ENCODE assay signal across 8 cellular contexts in the genomic region with DNA sequence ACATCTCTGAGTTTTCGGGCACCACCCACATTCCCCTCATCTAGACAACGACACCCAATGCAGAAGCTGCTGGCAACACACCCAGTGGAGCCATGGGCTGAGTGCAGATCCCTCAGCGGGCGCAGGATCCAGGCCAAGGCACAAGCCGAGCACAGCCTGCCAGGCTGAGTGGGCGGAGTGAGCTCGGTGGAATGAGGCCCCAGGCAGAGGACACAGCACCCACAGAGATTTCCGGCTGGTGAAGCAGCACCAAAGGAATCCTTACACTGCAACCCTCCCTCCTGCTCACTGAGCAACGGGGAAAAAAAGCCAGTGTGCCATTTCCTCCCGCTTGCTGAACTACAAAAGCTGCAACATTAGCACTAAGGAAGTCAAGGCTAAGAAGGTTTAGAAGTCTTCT. TPM values are rescaled to one million over a fixed set of nuclear protein-coding genes. Genes with fewer than 3 reads are reported as not detected.
DNase-seq lines count a peak whose midpoint lies in the region; ATAC-seq lines count a peak whose summit lies in the region.

No MANE protein-coding gene starts in this region.

- peak overlapping the region; percentile 13 to 74 (median 50) for H3K4me3 Mint-ChIP-seq in naive thymus-derived CD8-positive, alpha-beta T cell

- peak overlapping the region in 3 of 10 donors; percentile 53 to 92 (median 87) for H3K27ac Mint-ChIP-seq in naive thymus-derived CD8-positive, alpha-beta T cell

- peak; percentile 93 to 96 for ATAC-seq in naive thymus-derived CD8-positive, alpha-beta T cell

- H3K27me3 Mint-ChIP-seq in naive thymus-derived CD8-positive, alpha-beta T cell = no peaks in the 10 kb centered on the region

- DNase-seq in GM04504 (ENCODE audit: low read depth) = peak; percentile 51
- peak; percentile 9 for DNase-seq in activated CD4-positive, CD25-positive, alpha-beta regulatory T cell treated with anti-CD3 and anti-CD28 coated beads, Interleukin-2, amount 50 U/mL, for 16 hours (ENCODE audit: low read depth, low spot score)
- peak; percentile 36 for DNase-seq in cerebellum (ENCODE audit: low spot score)
- peak in 9 of 10 donors; percentile 10 to 66 (median 39) for DNase-seq in naive thymus-derived CD8-positive, alpha-beta T cell
- peak; percentile 47 for DNase-seq in ureter (ENCODE audit: low spot score)
- no peak for DNase-seq in GOT3 (lab: John Stamatoyannopoulos, UW)
- DNase-seq in NOMO-1 treated with DMSO at 0.1 percent for 48 hours (lab: John Stamatoyannopoulos, UW; ENCODE audit: unreplicated experiment) = no peak
- DNase-seq in HuH-7 (ENCODE audit: low spot score) = no peak

- peaks cover 9 to 26% (median 11%) of the 10 kb centered on the region in 3 donors for H3K36me3 Mint-ChIP-seq in naive thymus-derived CD8-positive, alpha-beta T cell

- POLR2A ChIA-PET in naive thymus-derived CD8-positive, alpha-beta T cell (lab: Charles Lee) = interaction anchor here (0.7 to 2.4 kb wide), 7 partner anchors 9 to 286 kb away, joined by 3 to 12 read pairs (median 5); a partner anchor contains a TSS

- peaks cover 8 to 27% (median 16%) of the 10 kb centered on the region in 4 donors for H3K4me1 Mint-ChIP-seq in naive thymus-derived CD8-positive, alpha-beta T cell

- H3K9me3 Mint-ChIP-seq in naive thymus-derived CD8-positive, alpha-beta T cell = peaks cover 0 to 25% (median 12%) of the 10 kb centered on the region in 9 donors

RNA-seq across cellular contexts. Expression of a gene that starts 34.2 kb away (rescaled TPM):
- 15.1 TPM for total RNA-seq in cerebellum
- 10 to 100 TPM; 17.7 to 22.8 TPM for total RNA-seq in naive thymus-derived CD8-positive, alpha-beta T cell
- polyA plus RNA-seq in naive thymus-derived CD8-positive, alpha-beta T cell = 10 to 100 TPM; 15.1 to 16.3 (median 15.7) TPM
- total RNA-seq in ureter = 16.7 TPM

Comparison
In these comparisons a context has a peak if more than half of its experiments do, and no peak if none do; other contexts are left out.
1. DNase-seq: peak in GM04504 (single experiment), activated CD4-positive, CD25-positive, alpha-beta regulatory T cell treated with anti-CD3 and anti-CD28 coated beads, Interleukin-2, amount 50 U/mL, for 16 hours (single experiment), cerebellum (single experiment), naive thymus-derived CD8-positive, alpha-beta T cell (9 of 10) and ureter (single experiment); none in GOT3 (single experiment), NOMO-1 treated with DMSO at 0.1 percent for 48 hours (single experiment) and HuH-7 (single experiment).